In genomic region chr2:74454654-74455511, GRCh38 we compare ENCODE assay signal across 8 cellular contexts. TPM values are rescaled to one million over a fixed set of nuclear protein-coding genes. Genes with fewer than 3 reads are reported as not detected.
A peak's percentile ranks its signal among the peaks of the same experiment; 100 is the strongest.
DNase-seq lines count a peak whose midpoint lies in the region; ATAC-seq and TF ChIP-seq lines count a peak whose summit lies in the region.

TSS of gene INO80B (plus strand) at chr2:74455087. CDS start at chr2:74455117, 30 bp downstream.

- ATAC-seq in HG02623 (IDR thresholded peaks at IDR 0.05; ENCODE audit: unreplicated experiment), result peak; percentile 36

- H3K4me1 ChIP-seq in osteoblast (ENCODE audit: insufficient read depth, low read length) (peaks cover 24% of the 10 kb centered on the region), thymus (ENCODE audit: control insufficient read depth, insufficient read depth, low read length) (peaks cover 31% of the 10 kb centered on the region)

- peaks cover 23% of the 10 kb centered on the region for H3K79me2 ChIP-seq in osteoblast (ENCODE audit: insufficient read depth, low read length)

- no peaks in the 10 kb centered on the region for H3K27me3 Mint-ChIP-seq in activated naive CD8-positive, alpha-beta T cell

- DNase-seq in GM06990 (ENCODE audit: extremely low read depth, insufficient read length) (peak; percentile 95), NCI-H1105 (lab: John Stamatoyannopoulos, UW) (peak; percentile 88), SKM-1 treated with dmso at 0.1 percent for 144 hours (lab: John Stamatoyannopoulos, UW; ENCODE audit: unreplicated experiment) (peak; percentile 94), glomerular endothelial cell (ENCODE audit: extremely low read depth, low read depth, low spot score) (peak; percentile 96), osteoblast (ENCODE audit: insufficient read length, low spot score, missing footprints) (peak; percentile 96)

- H2AFZ ChIP-seq in osteoblast (ENCODE audit: low read length), result peak within 1 kb of the TSS; percentile 84

- H4K20me1 ChIP-seq in osteoblast (ENCODE audit: insufficient read depth, low read length), result no peaks in the 10 kb centered on the region

- peak within 1 kb of the TSS; percentile 53 for H3K27ac ChIP-seq in osteoblast (ENCODE audit: low read depth, low read length)
- H3K27ac ChIP-seq in thymus (ENCODE audit: low read depth), result peak within 1 kb of the TSS; percentile 62

- peak within 1 kb of the TSS; percentile 98 for H3K4me3 Mint-ChIP-seq in activated naive CD8-positive, alpha-beta T cell

- H3K9me3 ChIP-seq in osteoblast (ENCODE audit: low read depth, low read length) (no peaks in the 10 kb centered on the region), thymus (ENCODE audit: control insufficient read depth) (no peaks in the 10 kb centered on the region)

- H3K36me3 Mint-ChIP-seq in activated naive CD8-positive, alpha-beta T cell, result peaks cover 7% of the 10 kb centered on the region

- H3K4me2 ChIP-seq in osteoblast (ENCODE audit: insufficient read depth, low read length), result peak within 1 kb of the TSS; percentile 83

- WGBS in thymus, result 1% methylated on average over 40 of the region's 40 CpGs

- no peaks in the 10 kb centered on the region for H3K9me3 Mint-ChIP-seq in activated naive CD8-positive, alpha-beta T cell (ENCODE audit: low read depth)

- H3K4me3 ChIP-seq in GM06990 (replicated peaks; ENCODE audit: low read depth, low read length) (peak within 1 kb of the TSS; percentile 87), osteoblast (ENCODE audit: insufficient read depth, low read length) (peak within 1 kb of the TSS; percentile 81), thymus (ENCODE audit: low read length) (peak within 1 kb of the TSS; percentile 63)

- H3K4me1 Mint-ChIP-seq in activated naive CD8-positive, alpha-beta T cell (ENCODE audit: low read depth), result peaks cover 52% of the 10 kb centered on the region

- peak within 1 kb of the TSS; percentile 98 for H3K27ac Mint-ChIP-seq in activated naive CD8-positive, alpha-beta T cell

- H3K27me3 ChIP-seq in GM06990 (replicated peaks; ENCODE audit: control insufficient read depth, insufficient read depth, low read length) (no peaks in the 10 kb centered on the region), osteoblast (ENCODE audit: insufficient read depth, low read length) (peaks cover 6% of the 10 kb centered on the region), thymus (ENCODE audit: control insufficient read depth, insufficient read depth) (no peaks in the 10 kb centered on the region)

- H3K36me3 ChIP-seq in GM06990 (ENCODE audit: control insufficient read depth, insufficient read depth, low read length) (no peaks in the 10 kb centered on the region), osteoblast (ENCODE audit: insufficient read depth, low read length) (no peaks in the 10 kb centered on the region), thymus (ENCODE audit: control insufficient read depth, insufficient read depth) (no peaks in the 10 kb centered on the region)

- TF ChIP-seq CTCF in GM06990 (IDR thresholded peaks at IDR 0.05; ENCODE audit: insufficient read depth, low read length, poor library complexity, severe bottlenecking) (no peak), osteoblast (IDR thresholded peaks at IDR 0.05; ENCODE audit: extremely low read depth, low read depth, low read length) (no peak)

RNA-seq across cellular contexts. Expression of gene INO80B, which starts in this region (rescaled TPM):
- 17.2 and 21.7 TPM in 2 replicates for total RNA-seq in glomerular endothelial cell
- total RNA-seq in osteoblast, result 11.8 and 15.9 TPM in 2 replicates
- polyA plus RNA-seq in thymus, result 53.0 TPM

Comparison
In these comparisons a context has a peak if more than half of its experiments do, and no peak if none do; other contexts are left out.
1. Peak in every context shown above with its lines: DNase-seq, ATAC-seq, H3K4me3 ChIP-seq and H3K27ac ChIP-seq.